21 cellular contexts compared by ENCODE assay signal in genomic region chr2:49003206-49003605, GRCh38.
"Had no signal": no experiment of that assay in that cellular context is flagged by ENCODE, and none has a peak within 500 bp of the region (broad histone marks: within the 10 kb centered on the region; RNA-seq: fewer than 3 reads in every experiment).

No MANE protein-coding gene starts in this region.

- H3K4me3 Mint-ChIP-seq: activated CD4-positive, alpha-beta T cell treated with anti-CD3 and anti-CD28 coated beads, Interleukin-2, amount 10 ng/mL, durations not matched to agents 7 days and 5 days; natural killer cell; T-helper 1 cell treated with Interleukin-12 subunit alpha and Interleukin-12 subunit beta and Interleukin-4 antibody, amounts not matched to agents 30 μg/mL and 1 μg/mL, for 36 hours had no signal

- H3K9me3 Mint-ChIP-seq: T-helper 1 cell treated with Interleukin-12 subunit alpha and Interleukin-12 subunit beta and Interleukin-4 antibody, amounts not matched to agents 30 μg/mL and 1 μg/mL, for 36 hours had no signal

- FAIRE-seq: pancreas had no signal

- H3K36me3 Mint-ChIP-seq: natural killer cell had no signal

- H3K9me3 ChIP-seq: body of pancreas, neutrophil, pancreas, sigmoid colon, tibial artery had no signal

- H3K27ac Mint-ChIP-seq: activated CD4-positive, alpha-beta T cell treated with anti-CD3 and anti-CD28 coated beads, Interleukin-2, amount 10 ng/mL, durations not matched to agents 7 days and 5 days; natural killer cell; T-helper 1 cell treated with Interleukin-12 subunit alpha and Interleukin-12 subunit beta and Interleukin-4 antibody, amounts not matched to agents 30 μg/mL and 1 μg/mL, for 36 hours had no signal

- H3K27ac ChIP-seq: body of pancreas, neutrophil, pancreas, sigmoid colon, tibial artery had no signal

- ATAC-seq: activated CD4-positive, CD25-positive, alpha-beta regulatory T cell treated with anti-CD3 and anti-CD28 coated beads, Interleukin-2, amount 50 U/mL, for 24 hours; body of pancreas; esophagus mucosa; natural killer cell had no signal

- H3K27me3 ChIP-seq: body of pancreas, neutrophil, pancreas, sigmoid colon, tibial artery had no signal

- H3K27me3 Mint-ChIP-seq: activated CD4-positive, alpha-beta T cell treated with anti-CD3 and anti-CD28 coated beads, Interleukin-2, amount 10 ng/mL, durations not matched to agents 7 days and 5 days had no signal

- H3K4me1 Mint-ChIP-seq: activated CD4-positive, alpha-beta T cell treated with anti-CD3 and anti-CD28 coated beads, Interleukin-2, amount 10 ng/mL, durations not matched to agents 7 days and 5 days; natural killer cell had no signal

- DNase-seq: activated CD4-positive, alpha-beta T cell treated with anti-CD3 and anti-CD28 coated beads, Interleukin-2, amount 10 ng/mL, durations not matched to agents 7 days and 5 days; activated CD8-positive, alpha-beta memory T cell treated with anti-CD3 and anti-CD28 coated beads for 24 hours; activated CD8-positive, alpha-beta memory T cell treated with anti-CD3 and anti-CD28 coated beads, Interleukin-2, amount 50 U/mL, for 48 hours; activated effector memory CD4-positive, alpha-beta T cell treated with anti-CD3 and anti-CD28 coated beads, Interleukin-2, amount 50 U/mL, for 16 hours; activated naive CD4-positive, alpha-beta T cell treated with anti-CD3 and anti-CD28 coated beads, Interleukin-2, amount 50 U/mL, for 16 hours; activated T-cell treated with anti-CD3 and anti-CD28 coated beads, Interleukin-2, amount 50 U/mL, for 48 hours; central memory CD4-positive, alpha-beta T cell; cortex of kidney; effector CD4-positive, alpha-beta T cell; mesendoderm; natural killer cell; sigmoid colon; stimulated activated CD8-positive, alpha-beta memory T cell treated with anti-CD3 and anti-CD28 coated beads, Interleukin-4, amount 100 ng/mL, for 48 hours; stimulated activated naive CD4-positive, alpha-beta T cell; tibial artery had no signal

- H3K4me1 ChIP-seq: sigmoid colon, tibial artery had no signal

- H3K4me3 ChIP-seq: body of pancreas, pancreas, sigmoid colon, tibial artery had no signal

- H3K36me3 ChIP-seq: neutrophil, pancreas, sigmoid colon, tibial artery had no signal
